ENCODE assay signal across 10 cellular contexts in genomic region chr7:44977956-44978355, GRCh38. TPM values are rescaled to one million over a fixed set of nuclear protein-coding genes. Genes with fewer than 3 reads are reported as not detected.
DNase-seq lines count a peak whose midpoint lies in the region; ATAC-seq and TF ChIP-seq lines count a peak whose summit lies in the region.
"Had no signal": no experiment of that assay in that cellular context is flagged by ENCODE, and none has a peak within 500 bp of the region (broad histone marks: within the 10 kb centered on the region; RNA-seq: fewer than 3 reads in every experiment).

No MANE protein-coding gene starts in this region.

- no peak for TF ChIP-seq POLR2A in NB4 (IDR thresholded peaks at IDR 0.05; ENCODE audit: extremely low read depth, insufficient read length)
- TF ChIP-seq POLR2A in sigmoid colon (IDR thresholded peaks at IDR 0.05): no peak

- H3K27ac ChIP-seq in sigmoid colon: peak overlapping the region in 2 of 4 donors; percentile 10 to 33

- 35 to 46% methylated on average over 6 of the region's 6 CpGs for WGBS in sigmoid colon, 2 donors

- ATAC-seq in activated naive CD8-positive, alpha-beta T cell treated with anti-CD3 and anti-CD28 coated beads, Interleukin-2, amount 50 U/mL, for 24 hours: no peak
- ATAC-seq in GM21367 (IDR thresholded peaks at IDR 0.05; ENCODE audit: unreplicated experiment) (no peak), HG03159 (IDR thresholded peaks at IDR 0.05; ENCODE audit: unreplicated experiment) (no peak)
- ATAC-seq: SK-N-SH treated with all-trans-retinoic acid at 6 μM for 48 hours had no signal

- H3K9me3 Mint-ChIP-seq in activated naive CD8-positive, alpha-beta T cell treated with anti-CD3 and anti-CD28 coated beads, Interleukin-2, amount 50 U/mL, for 24 hours: no peaks in the 10 kb centered on the region

- peaks cover 0 to 21% (median 14%) of the 10 kb centered on the region in 4 donors for H3K4me1 ChIP-seq in sigmoid colon

- TF ChIP-seq EP300 in sigmoid colon (IDR thresholded peaks at IDR 0.05): no peak

- H3K4me3 ChIP-seq in NB4 (ENCODE audit: low read depth, low read length) (peak overlapping the region; percentile 89), sigmoid colon (peak overlapping the region in 2 of 4 donors; percentile 5 to 9)

- H3K36me3 Mint-ChIP-seq in activated naive CD8-positive, alpha-beta T cell treated with anti-CD3 and anti-CD28 coated beads, Interleukin-2, amount 50 U/mL, for 24 hours (ENCODE audit: low read depth): peaks cover 62% of the 10 kb centered on the region

- peak overlapping the region; percentile 100 for H3K4me3 Mint-ChIP-seq in activated naive CD8-positive, alpha-beta T cell treated with anti-CD3 and anti-CD28 coated beads, Interleukin-2, amount 50 U/mL, for 24 hours

- no peaks in the 10 kb centered on the region for H3K9me3 ChIP-seq in sigmoid colon

- intact Hi-C loops in sigmoid colon (cut with DNase I): no loop called here

- H3K27me3 ChIP-seq in sigmoid colon: no peaks in the 10 kb centered on the region

- H3K36me3 ChIP-seq in sigmoid colon: peaks cover 0 to 26% (median 6%) of the 10 kb centered on the region in 4 donors

- H3K27ac Mint-ChIP-seq in activated naive CD8-positive, alpha-beta T cell treated with anti-CD3 and anti-CD28 coated beads, Interleukin-2, amount 50 U/mL, for 24 hours: peak overlapping the region; percentile 99

- H3K27me3 Mint-ChIP-seq in activated naive CD8-positive, alpha-beta T cell treated with anti-CD3 and anti-CD28 coated beads, Interleukin-2, amount 50 U/mL, for 24 hours: no peaks in the 10 kb centered on the region

- H3K4me1 Mint-ChIP-seq in activated naive CD8-positive, alpha-beta T cell treated with anti-CD3 and anti-CD28 coated beads, Interleukin-2, amount 50 U/mL, for 24 hours: peaks cover 74% of the 10 kb centered on the region

- DNase-seq in NCI-H2081 (lab: John Stamatoyannopoulos, UW) (peak; percentile 55 to 70), NCI-H2081 treated with DMSO at 0.1 percent for 48 hours (lab: John Stamatoyannopoulos, UW) (no peak), NB4 (ENCODE audit: low read depth) (peak; percentile 82), sigmoid colon (peak; percentile 57), iPS-NIHi7 (ENCODE audit: extremely low spot score) (no peak)
- DNase-seq in activated naive CD8-positive, alpha-beta T cell treated with anti-CD3 and anti-CD28 coated beads, Interleukin-2, amount 50 U/mL, for 24 hours: peak; percentile 47
- DNase-seq: anterior cingulate cortex had no signal

- TF ChIP-seq CTCF in NB4 (IDR thresholded peaks at IDR 0.05; ENCODE audit: low read depth, low read length) (no peak), sigmoid colon (IDR thresholded peaks at IDR 0.05) (no peak)

RNA-seq across cellular contexts. Expression of gene MYO1G, which starts 0.9 kb away (rescaled TPM):
- 1 to 10 TPM; 1.1 to 3.4 (median 1.1) TPM for total RNA-seq in sigmoid colon
- polyA plus RNA-seq in sigmoid colon: 10 to 100 TPM in 1 of 3 donors, 1 to 10 TPM in 2; 2.4 to 19.5 (median 2.8) TPM

RNA-seq across cellular contexts. Expression of gene CCM2, which starts 22.0 kb away (rescaled TPM):
- 10 to 100 TPM; 28.1 to 40.7 (median 36.3) TPM for total RNA-seq in sigmoid colon
- 10 to 100 TPM; 29.1 to 54.2 (median 29.4) TPM for polyA plus RNA-seq in sigmoid colon

Comparison
In these comparisons a context has a peak if more than half of its experiments do, and no peak if none do; other contexts are left out.
1. DNase-seq: peak in NCI-H2081 (2 of 2), NB4 (single experiment), activated naive CD8-positive, alpha-beta T cell treated with anti-CD3 and anti-CD28 coated beads, Interleukin-2, amount 50 U/mL, for 24 hours (single experiment) and sigmoid colon (single experiment); none in NCI-H2081 treated with DMSO at 0.1 percent for 48 hours (single experiment) and iPS-NIHi7 (single experiment).